In the genomic region with DNA sequence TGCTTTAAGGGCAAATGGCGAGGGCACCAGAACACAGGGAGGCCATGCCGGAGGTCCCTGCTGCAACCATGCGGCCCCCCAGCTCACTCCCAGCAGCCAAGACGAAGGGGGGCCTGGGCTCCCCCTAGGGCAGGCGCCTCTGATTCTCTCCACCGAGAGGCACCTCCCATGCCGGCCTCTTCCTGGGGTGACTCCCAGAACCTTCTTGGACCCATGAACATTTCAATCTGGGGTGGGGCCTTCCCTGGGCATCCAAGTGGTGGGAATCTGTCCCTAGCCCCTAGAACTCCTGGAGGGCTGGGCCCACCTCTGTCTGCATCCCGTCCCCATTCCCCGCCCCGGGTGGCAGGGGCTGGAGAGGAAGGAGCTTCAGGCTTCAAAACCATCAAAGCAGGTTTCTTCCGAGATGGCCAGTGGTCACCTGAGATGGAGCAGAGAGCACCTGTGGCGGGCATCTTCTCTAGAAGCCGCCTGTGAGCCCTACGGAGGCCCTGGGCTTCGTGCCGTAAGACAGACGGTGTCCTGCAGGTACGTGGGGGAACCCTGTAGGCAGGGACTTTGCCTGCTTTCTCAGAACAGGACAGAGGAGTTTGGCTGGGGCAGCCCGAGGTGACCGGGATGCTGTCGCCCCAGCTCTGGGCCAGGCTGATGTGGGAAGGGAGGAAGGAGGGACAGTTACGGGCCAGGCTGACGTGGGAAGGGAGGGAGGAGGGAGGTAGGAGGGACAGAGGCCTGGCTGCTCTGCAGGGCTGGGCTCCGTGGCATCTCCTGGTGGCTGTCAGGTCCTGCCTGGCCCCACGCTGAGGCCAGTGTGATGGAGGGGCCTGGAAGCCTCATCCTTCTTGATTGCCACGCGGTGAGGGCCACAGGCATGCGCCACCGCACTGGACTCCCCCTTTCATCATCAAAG, we compare ENCODE assay signal across 19 cellular contexts. TPM values are rescaled to one million over a fixed set of nuclear protein-coding genes. Genes with fewer than 3 reads are reported as not detected.
DNase-seq lines count a peak whose midpoint lies in the region; ATAC-seq, FAIRE-seq and TF ChIP-seq lines count a peak whose summit lies in the region.
"Had no signal": no experiment of that assay in that cellular context is flagged by ENCODE, and none has a peak within 500 bp of the region (broad histone marks: within the 10 kb centered on the region; RNA-seq: fewer than 3 reads in every experiment).

No MANE protein-coding gene starts in this region.

- H2BK12ac ChIP-seq in neuronal stem cell (ENCODE audit: low read length): no peak overlapping the region

- H4K20me1 ChIP-seq in IMR-90 (ENCODE audit: insufficient read depth, low read length): no peaks in the 10 kb centered on the region

- no peak overlapping the region for H3K18ac ChIP-seq in IMR-90 (ENCODE audit: low read depth, low read length)
- H3K18ac ChIP-seq in neuronal stem cell (ENCODE audit: low read length): no peak overlapping the region

- in situ Hi-C loops in IMR-90 (cut with MboI; ENCODE audit: low sequenced_read_pairs): no loop called here

- no peaks in the 10 kb centered on the region for H3K9me3 Mint-ChIP-seq in chondrocyte (ENCODE audit: low read depth)
- H3K9me3 Mint-ChIP-seq: activated CD4-positive, alpha-beta memory T cell treated with anti-CD3 and anti-CD28 coated beads, Interleukin-2, amount 10 ng/mL, durations not matched to agents 7 days and 5 days; activated T-helper 2 cell treated with anti-CD3 and anti-CD28 coated beads, Interferon-gamma antibody, Interleukin-2, Interleukin-4, amounts not matched to agents 10 μg/mL and 5 μg/mL and 100 μg/mL, durations not matched to agents 14 hours and 24 hours and 36 hours had no signal

- no peak overlapping the region for H4K5ac ChIP-seq in IMR-90 (ENCODE audit: low read depth, low read length)

- H2BK120ac ChIP-seq in IMR-90 (ENCODE audit: low read depth, low read length) (no peak overlapping the region), neuronal stem cell (ENCODE audit: low read depth, low read length) (no peak overlapping the region)

- DNase-seq in GM12891 (ENCODE audit: insufficient read length, low spot score) (no peak), IMR-90 (peak; percentile 16), chondrocyte (ENCODE audit: low spot score) (peak; percentile 74), neuronal stem cell (ENCODE audit: low spot score) (no peak), NCI-H146 treated with DMSO at 0.1 percent for 48 hours (lab: John Stamatoyannopoulos, UW; ENCODE audit: unreplicated experiment) (no peak), Ammon's horn (ENCODE audit: low spot score) (no peak)
- DNase-seq: activated CD4-positive, alpha-beta memory T cell treated with anti-CD3 and anti-CD28 coated beads, Interleukin-2, amount 10 ng/mL, durations not matched to agents 7 days and 5 days; cortex of kidney; GF-D8; Karpas-422; NCI-H774 had no signal

- H3K9me3 ChIP-seq in IMR-90 (ENCODE audit: control insufficient read depth, insufficient read depth, low read length) (no peaks in the 10 kb centered on the region), neuronal stem cell (replicated peaks in 1 of 2; ENCODE audit: control insufficient read depth in 2 of 2, insufficient read depth in 1 of 2, low read depth in 1 of 2, low read length in 2 of 2) (peaks cover 0 to 3% of the 10 kb centered on the region in 2 donors)

- peaks cover 9 to 13% of the 10 kb centered on the region in 2 experiments; a peak in 3 of 4 replicates for H3K79me1 ChIP-seq in IMR-90 (ENCODE audit: low read depth in 1 of 2, low read length in 2 of 2)
- H3K79me1 ChIP-seq in neuronal stem cell (ENCODE audit: low read depth, low read length): peaks cover 20% of the 10 kb centered on the region

- H4K8ac ChIP-seq in IMR-90 (ENCODE audit: low read depth in 2 of 2, low read length in 2 of 2): no peak overlapping the region
- H4K8ac ChIP-seq in neuronal stem cell (ENCODE audit: low read depth, low read length): no peak overlapping the region

- H3K23ac ChIP-seq in IMR-90 (ENCODE audit: low read depth, low read length): no peak overlapping the region
- H3K23ac ChIP-seq in neuronal stem cell (ENCODE audit: low read depth, low read length, poor library complexity): no peak overlapping the region

- no peak overlapping the region for H4K91ac ChIP-seq in IMR-90 (ENCODE audit: insufficient read depth, low read depth, low read length)
- H4K91ac ChIP-seq in neuronal stem cell (ENCODE audit: low read depth, low read length, poor library complexity): no peak overlapping the region

- no peak overlapping the region for H3K14ac ChIP-seq in IMR-90 (replicated peaks; ENCODE audit: low read depth, low read length)
- no peak overlapping the region for H3K14ac ChIP-seq in neuronal stem cell (ENCODE audit: low read length)

- no peak overlapping the region for H2BK20ac ChIP-seq in IMR-90 (ENCODE audit: low read depth, low read length)

- no peak overlapping the region for H3K27ac Mint-ChIP-seq in chondrocyte (ENCODE audit: unreplicated experiment)
- H3K27ac Mint-ChIP-seq: activated CD4-positive, alpha-beta memory T cell treated with anti-CD3 and anti-CD28 coated beads, Interleukin-2, amount 10 ng/mL, durations not matched to agents 7 days and 5 days; activated T-helper 2 cell treated with anti-CD3 and anti-CD28 coated beads, Interferon-gamma antibody, Interleukin-2, Interleukin-4, amounts not matched to agents 10 μg/mL and 5 μg/mL and 100 μg/mL, durations not matched to agents 14 hours and 24 hours and 36 hours had no signal

- H2BK15ac ChIP-seq in IMR-90 (ENCODE audit: low read depth, low read length) (no peak overlapping the region), neuronal stem cell (ENCODE audit: low read length) (no peak overlapping the region)

- H3K56ac ChIP-seq in IMR-90 (ENCODE audit: extremely low read depth, insufficient read depth, low read length): no peak overlapping the region

- no peaks in the 10 kb centered on the region; the same call in 1 of the 2 replicates for H3K4me1 ChIP-seq in IMR-90 (ENCODE audit: control insufficient read depth, insufficient read depth, low read length)
- H3K4me1 ChIP-seq in neuronal stem cell (ENCODE audit: control insufficient read depth in 2 of 2, insufficient read depth in 1 of 2, low read depth in 1 of 2, low read length in 2 of 2): peaks cover 0 to 2% of the 10 kb centered on the region in 2 donors
- H3K4me1 ChIP-seq: parathyroid adenoma had no signal

- peaks cover 3% of the 10 kb centered on the region for H3K36me3 Mint-ChIP-seq in chondrocyte (ENCODE audit: low read depth)

- BruUV-seq in IMR-90 (replicated peaks; lab: Mats Ljungman, UMichigan): no TSS peak

- TF ChIP-seq CTCF in IMR-90 (conservative IDR thresholded peaks at IDR 0.05; ENCODE audit: low read depth, low read length): no peak
- TF ChIP-seq CTCF in chondrocyte (IDR thresholded peaks at IDR 0.05): no peak

- WGBS in IMR-90 (ENCODE audit: extremely low coverage in 2 of 2, insufficient read length in 1 of 2), 2 experiments: 76% methylated on average over 4 of the region's 29 CpGs; no CpG with 5 or more reads in 1 of the 2 experiments
- no CpG with 5 or more reads among the region's 29 CpGs for WGBS in neuronal stem cell (ENCODE audit: extremely low coverage in 2 of 2, insufficient read length in 2 of 2, insufficient replicate concordance in 1 of 2), 2 donors

- FAIRE-seq in GM12891 (lab: Jason Lieb, UNC): no peak
- FAIRE-seq: astrocyte, endothelial cell of umbilical vein, H54 had no signal

- H3K9me1 ChIP-seq in IMR-90 (ENCODE audit: insufficient read depth, low read length): no peaks in the 10 kb centered on the region

- POLR2A ChIA-PET in IMR-90 (lab: Charles Lee; ENCODE audit: unreplicated experiment): no interaction called here

- H2BK5ac ChIP-seq in IMR-90 (ENCODE audit: low read depth, low read length, poor library complexity, severe bottlenecking) (no peak overlapping the region), neuronal stem cell (ENCODE audit: low read length) (peak overlapping the region; percentile 66)

- peaks cover 27% of the 10 kb centered on the region for H3K4me1 Mint-ChIP-seq in chondrocyte (ENCODE audit: low read depth)

- no peak overlapping the region for H3K4me3 Mint-ChIP-seq in chondrocyte (ENCODE audit: unreplicated experiment)
- H3K4me3 Mint-ChIP-seq: activated CD4-positive, alpha-beta memory T cell treated with anti-CD3 and anti-CD28 coated beads, Interleukin-2, amount 10 ng/mL, durations not matched to agents 7 days and 5 days had no signal

- dilution Hi-C loops in IMR-90 (cut with HindIII; ENCODE audit: low sequenced_read_pairs, unreplicated experiment): no loop called here

- intact Hi-C loops in IMR-90 (cut with micrococcal nuclease): loop anchor here (10.0 kb wide), 1 partner anchor 46 kb away; no protein-coding TSS in a partner anchor

- H3K36me3 ChIP-seq in IMR-90 (ENCODE audit: control insufficient read depth, insufficient read depth, low read length) (peaks cover 20% of the 10 kb centered on the region), neuronal stem cell (replicated peaks in 1 of 2; ENCODE audit: control insufficient read depth in 2 of 2, insufficient read depth in 2 of 2, low read length in 2 of 2) (peaks cover 27 to 61% of the 10 kb centered on the region in 2 donors)

- no peak overlapping the region for H3K27ac ChIP-seq in IMR-90 (ENCODE audit: insufficient read depth, low read length)
- H3K27ac ChIP-seq in neuronal stem cell (replicated peaks; ENCODE audit: low read length): peak overlapping the region; percentile 22
- H3K27ac ChIP-seq: parathyroid adenoma had no signal

- CTCF ChIA-PET in IMR-90 (lab: Yijun Ruan, JAX): no interaction called here

- H3K4me2 ChIP-seq in IMR-90 (ENCODE audit: low read depth, low read length) (no peak overlapping the region), neuronal stem cell (ENCODE audit: insufficient read depth, low read length, poor library complexity, severe bottlenecking) (no peak overlapping the region)

- TF ChIP-seq POLR2A in GM12891 (IDR thresholded peaks at IDR 0.05; ENCODE audit: low read depth, low read length) (peak; percentile 45; the same call in 1 of the 2 replicates), IMR-90 (IDR thresholded peaks at IDR 0.05; ENCODE audit: low read depth, low read length) (no peak)

- peak overlapping the region; percentile 23 for H2AK9ac ChIP-seq in IMR-90 (replicated peaks; ENCODE audit: low read depth, low read length, poor library complexity)

- H3K9ac ChIP-seq in IMR-90 (ENCODE audit: low read depth, low read length) (no peak overlapping the region), neuronal stem cell (ENCODE audit: low read depth, low read length, poor library complexity) (no peak overlapping the region)
- H3K9ac ChIP-seq: parathyroid adenoma had no signal

- H3K4ac ChIP-seq in IMR-90 (ENCODE audit: low read depth, low read length) (no peak overlapping the region), neuronal stem cell (ENCODE audit: low read length) (no peak overlapping the region)

- H3K27me3 ChIP-seq in IMR-90 (ENCODE audit: control insufficient read depth, insufficient read depth, low read length) (no peaks in the 10 kb centered on the region), neuronal stem cell (ENCODE audit: control insufficient read depth in 3 of 3, insufficient read depth in 3 of 3, low read depth in 1 of 3, low read length in 3 of 3) (no peaks in the 10 kb centered on the region)

- ATAC-seq in IMR-90 (ENCODE audit: low read depth) (peak; percentile 36), HG02798 (IDR thresholded peaks at IDR 0.05; ENCODE audit: poor library complexity, unreplicated experiment) (no peak), GM18867 (IDR thresholded peaks at IDR 0.05; ENCODE audit: unreplicated experiment) (no peak)
- ATAC-seq: left colon had no signal

- TF ChIP-seq RAD21 in IMR-90 (IDR thresholded peaks at IDR 0.05; ENCODE audit: low read length): no peak

- no peak overlapping the region for H2AK5ac ChIP-seq in IMR-90 (ENCODE audit: low read depth, low read length)
- H2AK5ac ChIP-seq in neuronal stem cell (ENCODE audit: low read depth, low read length): no peak overlapping the region

- no peaks in the 10 kb centered on the region for H3K27me3 Mint-ChIP-seq in chondrocyte (ENCODE audit: low read depth)
- H3K27me3 Mint-ChIP-seq: activated CD4-positive, alpha-beta memory T cell treated with anti-CD3 and anti-CD28 coated beads, Interleukin-2, amount 10 ng/mL, durations not matched to agents 7 days and 5 days had no signal

- H3K4me3 ChIP-seq in IMR-90 (ENCODE audit: insufficient read depth, low read depth, low read length) (no peak overlapping the region), neuronal stem cell (ENCODE audit: low read length in 2 of 2) (peak overlapping the region in 1 of 2 donors; percentile 19)

- no peak overlapping the region for H2AFZ ChIP-seq in IMR-90 (replicated peaks; ENCODE audit: low read length, poor library complexity)
- no peak overlapping the region for H2AFZ ChIP-seq in neuronal stem cell (ENCODE audit: low read length)
- H2AFZ ChIP-seq: parathyroid adenoma had no signal

RNA-seq across cellular contexts. Expression of a gene that starts 6.8 kb away (rescaled TPM):
- 741 TPM for polyA plus RNA-seq in GM12891 (2012; ENCODE audit: low read depth, missing spikeins)
- total RNA-seq in IMR-90 (2012; rRNA removed) (166 and 264 TPM in 2 replicates), chondrocyte (270 to 332 TPM (median 327 TPM) in 3 replicates)
- 565 and 615 TPM in 2 replicates for polyA plus RNA-seq in IMR-90 (2012; rRNA removed)
- polyA plus RNA-seq in IMR-90 (2012; cell fraction: cytosol; rRNA removed): 672 and 1,125 TPM in 2 replicates
- 304 and 505 TPM in 2 replicates for polyA plus RNA-seq in IMR-90 (2012; cell fraction: nucleus; rRNA removed; ENCODE audit: low replicate concordance)
- polyA plus RNA-seq in neuronal stem cell (2013, experiment 1 of 2): 415 TPM
- 410 TPM for polyA plus RNA-seq in neuronal stem cell (2013, experiment 2 of 2)

RNA-seq across cellular contexts. Expression of a gene that starts 54.0 kb away (rescaled TPM):
- 59.7 TPM for polyA plus RNA-seq in GM12891 (2012; ENCODE audit: low read depth, missing spikeins)
- 13.1 and 13.4 TPM in 2 replicates for total RNA-seq in IMR-90 (2012; rRNA removed)
- 33.4 and 34.6 TPM in 2 replicates for polyA plus RNA-seq in IMR-90 (2012; rRNA removed)
- polyA plus RNA-seq in IMR-90 (2012; cell fraction: cytosol; rRNA removed): 35.4 and 37.5 TPM in 2 replicates
- 26.1 and 39.1 TPM in 2 replicates for polyA plus RNA-seq in IMR-90 (2012; cell fraction: nucleus; rRNA removed; ENCODE audit: low replicate concordance)
- 19.6 to 29.0 TPM (median 20.2 TPM) in 3 replicates for total RNA-seq in chondrocyte
- polyA plus RNA-seq in neuronal stem cell (2013, experiment 1 of 2): 52.5 TPM
- polyA plus RNA-seq in neuronal stem cell (2013, experiment 2 of 2): 51.6 TPM

Comparison
In these comparisons a context has a peak if more than half of its experiments do, and no peak if none do; other contexts are left out.
1. DNase-seq: peak in IMR-90 (single experiment) and chondrocyte (single experiment); none in GM12891 (single experiment), neuronal stem cell (single experiment), NCI-H146 treated with DMSO at 0.1 percent for 48 hours (single experiment) and Ammon's horn (single experiment).